8 cellular contexts compared by ENCODE assay signal in the genomic region with DNA sequence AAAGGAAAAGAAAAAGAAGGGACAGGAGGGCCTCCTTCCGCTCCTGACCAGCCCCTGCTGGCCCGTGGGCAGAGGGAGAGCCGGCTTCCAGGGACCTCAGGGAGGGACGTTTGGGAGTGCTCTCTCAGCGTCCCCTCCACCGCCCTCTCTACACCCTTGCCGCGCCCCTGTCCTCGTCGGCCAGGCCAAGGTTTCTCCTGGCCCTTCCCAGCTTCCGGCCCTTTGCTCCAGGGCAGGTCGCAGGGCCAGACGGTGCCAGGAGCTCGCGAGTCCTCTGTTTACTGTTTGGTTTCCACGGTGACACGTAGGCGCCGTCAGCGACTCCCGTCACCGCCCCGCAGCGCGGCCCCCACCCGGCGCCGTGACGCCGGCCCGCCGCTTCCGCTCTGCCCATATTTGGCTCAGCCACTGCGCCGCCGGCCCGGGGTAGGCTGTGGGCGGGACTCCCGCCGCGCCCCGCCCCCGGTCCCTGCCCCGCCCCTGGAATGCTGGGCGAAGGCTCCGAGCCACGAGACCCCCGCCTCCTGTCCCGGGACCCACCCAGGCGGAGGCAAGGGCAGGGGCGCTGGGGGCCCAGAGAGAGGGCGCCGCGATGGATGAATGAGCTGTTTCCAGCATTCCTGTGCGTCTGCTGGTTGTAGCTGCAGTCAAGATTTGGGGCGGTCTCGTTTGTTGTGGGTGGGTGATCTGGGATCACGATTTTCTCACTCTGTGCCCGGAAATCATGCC. TPM values are rescaled to one million over a fixed set of nuclear protein-coding genes. Genes with fewer than 3 reads are reported as not detected.
A peak's percentile ranks its signal among the peaks of the same experiment; 100 is the strongest.
DNase-seq lines count a peak whose midpoint lies in the region; ATAC-seq, FAIRE-seq and TF ChIP-seq lines count a peak whose summit lies in the region.

No MANE protein-coding gene starts in this region.

- H3K9me3 Mint-ChIP-seq in astrocyte (ENCODE audit: unreplicated experiment) = no peaks in the 10 kb centered on the region

- no peak for FAIRE-seq in astrocyte (lab: Jason Lieb, UNC)

- H3K36me3 ChIP-seq in astrocyte (ENCODE audit: insufficient read depth, low read length) (no peaks in the 10 kb centered on the region), aorta (ENCODE audit: control insufficient read depth in 1 of 2, insufficient read depth in 2 of 2, low read length in 1 of 2) (no peaks in the 10 kb centered on the region)

- H3K27ac ChIP-seq in astrocyte (ENCODE audit: low read depth, low read length) = peak overlapping the region; percentile 99
- peak overlapping the region; percentile 0 to 96 for H3K27ac ChIP-seq in aorta (ENCODE audit: low read depth in 1 of 2, low read length in 2 of 2)

- no peaks in the 10 kb centered on the region for H3K79me2 ChIP-seq in astrocyte (ENCODE audit: insufficient read depth, low read length)

- 0% methylated on average over 55 to 59 of the region's 59 CpGs for WGBS in aorta, 2 donors

- H3K4me1 ChIP-seq in astrocyte (ENCODE audit: insufficient read depth, low read length) (peaks cover 16% of the 10 kb centered on the region), aorta (ENCODE audit: control insufficient read depth in 1 of 2, insufficient read depth in 2 of 2, low read length in 2 of 2) (no peaks in the 10 kb centered on the region)

- H2AFZ ChIP-seq in astrocyte (ENCODE audit: low read depth, low read length) = peak overlapping the region; percentile 88

- H4K20me1 ChIP-seq in astrocyte (ENCODE audit: insufficient read depth, low read length) = no peaks in the 10 kb centered on the region

- H3K4me1 Mint-ChIP-seq in astrocyte (ENCODE audit: low read depth, unreplicated experiment) = peaks cover 9% of the 10 kb centered on the region

- intact Hi-C loops in aorta (cut with DNase I) = loop anchor here (1.0 to 10.0 kb wide), 4 partner anchors 15 to 118 kb away; a partner anchor contains a TSS

- ATAC-seq in GM18508 (IDR thresholded peaks at IDR 0.05; ENCODE audit: insufficient read depth, unreplicated experiment) (peak; percentile 56), HG03025 (IDR thresholded peaks at IDR 0.05; ENCODE audit: low FRiP score, unreplicated experiment) (peak; percentile 83), aorta (ENCODE audit: low FRiP score) (peak; percentile 95)

- peak overlapping the region; percentile 98 for H3K9ac ChIP-seq in astrocyte (ENCODE audit: low read length)

- peaks cover 5% of the 10 kb centered on the region for H3K27me3 Mint-ChIP-seq in astrocyte (ENCODE audit: low read depth, unreplicated experiment)

- H3K27ac Mint-ChIP-seq in astrocyte (ENCODE audit: unreplicated experiment) = peak overlapping the region; percentile 99

- H3K27me3 ChIP-seq in astrocyte (ENCODE audit: insufficient read depth, low read length) (peaks cover 7% of the 10 kb centered on the region), aorta (ENCODE audit: control insufficient read depth in 1 of 2, insufficient read depth in 2 of 2, low read length in 1 of 2) (no peaks in the 10 kb centered on the region)

- TF ChIP-seq CTCF in astrocyte (IDR thresholded peaks at IDR 0.05; ENCODE audit: insufficient read depth, low read depth, low read length) = no peak

- peak; percentile 89 to 92 for DNase-seq in NCI-H2081 (lab: John Stamatoyannopoulos, UW)
- peak; percentile 93 for DNase-seq in T-helper 9 cell
- DNase-seq in astrocyte (ENCODE audit: low read depth) = peak; percentile 88
- DNase-seq in hepatic stellate cell (ENCODE audit: low spot score) = peak; percentile 96
- DNase-seq in renal cortical epithelial cell (ENCODE audit: low read depth) = peak; percentile 93
- peak; percentile 97 to 98 for DNase-seq in aorta

- H3K4me3 Mint-ChIP-seq in astrocyte (ENCODE audit: unreplicated experiment) = peak overlapping the region; percentile 87

- peak overlapping the region; percentile 100 for H3K4me2 ChIP-seq in astrocyte (ENCODE audit: low read length)

- H3K4me3 ChIP-seq in astrocyte (ENCODE audit: insufficient read depth, low read depth, low read length) (peak overlapping the region; percentile 91), aorta (ENCODE audit: low read length in 2 of 2) (peak overlapping the region; percentile 41 to 47)

- H3K9me3 ChIP-seq in astrocyte (ENCODE audit: insufficient read depth, low read depth, low read length) (no peaks in the 10 kb centered on the region), aorta (ENCODE audit: control insufficient read depth, low read length) (no peaks in the 10 kb centered on the region)

- H3K36me3 Mint-ChIP-seq in astrocyte (ENCODE audit: low read depth, unreplicated experiment) = no peaks in the 10 kb centered on the region

RNA-seq across cellular contexts. Expression of a gene that starts 15.5 kb away (rescaled TPM):
- total RNA-seq in astrocyte = 33.9 and 57.7 TPM in 2 replicates
- total RNA-seq in renal cortical epithelial cell = 0.87 and 80.4 TPM in 2 replicates
- 1,000 to 10,000 TPM in 1 of 2 donors, 100 to 1,000 TPM in 1; 129 to 2,160 TPM for total RNA-seq in aorta
- 100 to 1,000 TPM; 154 to 504 TPM for polyA plus RNA-seq in aorta

Comparison
In these comparisons a context has a peak if more than half of its experiments do, and no peak if none do; other contexts are left out.
1. Peak in every context shown above with its lines: DNase-seq, ATAC-seq, H3K4me3 ChIP-seq and H3K27ac ChIP-seq.